8 cellular contexts compared by ENCODE assay signal in the genomic region with DNA sequence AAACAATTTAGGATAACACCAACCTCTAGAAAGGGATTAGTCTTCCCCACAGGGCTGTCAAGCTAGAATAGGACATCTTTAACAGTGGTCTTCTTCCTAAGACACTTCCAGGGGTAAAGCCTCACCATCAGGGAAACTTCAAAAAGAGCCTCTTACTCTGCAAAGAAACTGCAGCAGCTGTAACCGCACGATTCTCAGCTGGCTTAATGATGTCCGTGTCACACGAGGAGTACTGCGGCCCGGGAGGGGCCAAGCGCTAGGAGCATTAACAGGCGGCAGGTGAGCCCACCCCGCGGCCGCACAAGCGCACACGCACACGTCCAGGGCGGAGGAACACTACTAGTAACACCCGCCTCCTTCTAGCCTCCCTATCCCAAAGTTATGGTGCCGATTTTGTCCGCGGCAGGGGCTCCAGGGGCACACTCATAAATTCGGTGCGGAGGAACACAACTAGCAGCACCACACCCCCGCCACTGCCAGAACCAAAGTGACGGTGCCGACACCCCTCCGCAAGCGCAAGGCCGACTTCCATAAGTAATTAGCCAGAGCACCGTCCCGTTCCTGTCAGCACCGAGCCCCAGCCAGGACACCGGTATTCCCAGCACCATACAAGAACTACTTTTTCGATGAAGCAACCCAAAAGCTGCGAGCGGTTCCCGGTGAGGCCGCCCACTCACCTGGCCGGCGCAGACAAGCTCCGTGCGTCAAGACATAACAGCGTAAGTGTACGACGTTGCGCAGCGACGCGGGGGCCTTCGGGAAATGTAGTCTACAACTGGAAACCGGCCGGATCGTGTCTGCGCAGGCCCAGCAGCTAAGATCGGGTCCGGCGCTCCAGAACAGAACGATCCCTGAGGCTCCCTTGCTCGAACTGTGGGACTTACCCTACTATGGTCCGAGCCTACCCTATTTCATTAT. TPM values are rescaled to one million over a fixed set of nuclear protein-coding genes. Genes with fewer than 3 reads are reported as not detected.
DNase-seq lines count a peak whose midpoint lies in the region; ATAC-seq, FAIRE-seq and TF ChIP-seq lines count a peak whose summit lies in the region.

A gene (plus strand): TSS at position 813 of the 918 bp plus-strand sequence. CDS start 3,572 bp downstream, outside the sequence.
A gene (minus strand): TSS at position 729 of the 918 bp plus-strand sequence. CDS start 8,116 bp downstream, outside the sequence.

- peak within 1 kb of the TSS; percentile 70 to 96 (median 88) for H3K4me3 ChIP-seq in HepG2 (replicated peaks in 1 of 3; ENCODE audit: insufficient read depth in 1 of 3, low read depth in 2 of 3, low read length in 3 of 3)

- no peak for TF ChIP-seq CTCF in HepG2 (CRISPR knock-in tag; IDR thresholded peaks at IDR 0.05)

- peaks cover 31% of the 10 kb centered on the region for H3K4me1 Mint-ChIP-seq in activated CD4-positive, alpha-beta memory T cell treated with anti-CD3 and anti-CD28 coated beads for 36 hours (ENCODE audit: low read depth)

- TF ChIP-seq RAD21 in HepG2 (CRISPR knock-in tag; IDR thresholded peaks at IDR 0.05) = no peak

- DNase-seq in Ammon's horn (ENCODE audit: low spot score) (peak; percentile 97), GM19238 (ENCODE audit: insufficient read length, low spot score) (peak; percentile 70), NCI-H526 (lab: John Stamatoyannopoulos, UW) (peak; percentile 95 to 98), dermis microvascular lymphatic vessel endothelial cell (ENCODE audit: low read depth in 2 of 2) (peak; percentile 86 to 94), HepG2 (ENCODE audit: low spot score) (peak; percentile 90)
- peak; percentile 96 for DNase-seq in activated CD4-positive, alpha-beta memory T cell treated with anti-CD3 and anti-CD28 coated beads for 36 hours
- DNase-seq in stimulated activated CD4-positive, alpha-beta T cell treated with anti-CD3 and anti-CD28 coated beads, Interleukin-2, amount 100 ng/mL, for 48 hours = peak; percentile 82 to 83

- WGBS in HepG2 (ENCODE audit: low lambda C conversion rate) = 0% methylated on average over 1 of the region's 58 CpGs

- ATAC-seq in HG03442 (IDR thresholded peaks at IDR 0.05; ENCODE audit: unreplicated experiment) (peak; percentile 94), HepG2 (peak; percentile 99)

- in situ Hi-C loops in HepG2 (cut with HindIII; ENCODE audit: extremely low pct_ligation_motif_present, low pct_unique_long_range_greater_than_20kb) = no loop called here

- BruUV-seq in HepG2 (replicated peaks; lab: Mats Ljungman, UMichigan) = TSS peak; percentile 66

- H3K4me3 Mint-ChIP-seq in activated CD4-positive, alpha-beta memory T cell treated with anti-CD3 and anti-CD28 coated beads for 36 hours = peak within 1 kb of the TSS; percentile 86

- H3K9me3 Mint-ChIP-seq in activated CD4-positive, alpha-beta memory T cell treated with anti-CD3 and anti-CD28 coated beads for 36 hours = peaks cover 16% of the 10 kb centered on the region

- CTCF ChIA-PET in activated CD4-positive, alpha-beta memory T cell treated with anti-CD3 and anti-CD28 coated beads for 36 hours (lab: Charles Lee) = interaction anchor here (0.6 to 2.1 kb wide), 8 partner anchors 43 to 621 kb away, joined by 3 to 5 read pairs (median 4); a partner anchor contains a TSS
- CTCF ChIA-PET in HepG2 (lab: Yijun Ruan, JAX; ENCODE audit: low intra/inter-chr PET ratio, low total read pairs) = no interaction called here

- no peaks in the 10 kb centered on the region for H4K20me1 ChIP-seq in HepG2 (ENCODE audit: insufficient read depth, low read length)

- POLR2A ChIA-PET in activated CD4-positive, alpha-beta memory T cell treated with anti-CD3 and anti-CD28 coated beads for 36 hours (lab: Charles Lee) = interaction anchor here (0.5 to 2.0 kb wide), 17 partner anchors 15 to 1380 kb away, joined by 3 to 9 read pairs (median 4); a partner anchor contains a TSS
- POLR2A ChIA-PET in HepG2 (lab: Yijun Ruan, JAX) = interaction anchor here (0.7 to 1.9 kb wide), 19 partner anchors 58 to 1216 kb away, joined by 3 to 11 read pairs (median 4); a partner anchor contains a TSS

- H3K27ac Mint-ChIP-seq in activated CD4-positive, alpha-beta memory T cell treated with anti-CD3 and anti-CD28 coated beads for 36 hours = peak within 1 kb of the TSS; percentile 100

- H3K36me3 ChIP-seq in HepG2 (replicated peaks in 1 of 2; ENCODE audit: control insufficient read depth in 1 of 2, insufficient read depth in 2 of 2, low read length in 2 of 2) = no peaks in the 10 kb centered on the region

- H3K27ac ChIP-seq in HepG2 (ENCODE audit: extremely low read length, insufficient read depth, low read length) = peak within 1 kb of the TSS; percentile 73

- peak; percentile 83 for FAIRE-seq in HepG2 (lab: Jason Lieb, UNC)

- peaks cover 14% of the 10 kb centered on the region; the same call in 1 of the 2 replicates for H3K4me1 ChIP-seq in HepG2 (ENCODE audit: insufficient read depth, low read length)

- peak within 1 kb of the TSS; percentile 93 for H3K4me2 ChIP-seq in HepG2 (ENCODE audit: low read depth, low read length)

- H2AFZ ChIP-seq in HepG2 (ENCODE audit: low read length) = peak within 1 kb of the TSS; percentile 90

- intact Hi-C loops in activated CD4-positive, alpha-beta memory T cell treated with anti-CD3 and anti-CD28 coated beads for 36 hours (cut with micrococcal nuclease) = loop anchor here (1.0 to 10.0 kb wide), 8 partner anchors 88 to 1380 kb away; a partner anchor contains a TSS
- intact Hi-C loops in HepG2 (cut with micrococcal nuclease; ENCODE audit: unreplicated experiment) = loop anchor here (2.0 to 5.0 kb wide), 2 partner anchors 63 to 128 kb away; a partner anchor contains a TSS

- H3K79me2 ChIP-seq in HepG2 (ENCODE audit: insufficient read depth, low read length) = no peaks in the 10 kb centered on the region

- H3K9ac ChIP-seq in HepG2 (ENCODE audit: insufficient read depth, low read depth, low read length) = peak within 1 kb of the TSS; percentile 71

- peaks cover 38% of the 10 kb centered on the region for H3K36me3 Mint-ChIP-seq in activated CD4-positive, alpha-beta memory T cell treated with anti-CD3 and anti-CD28 coated beads for 36 hours

- peak; percentile 48 to 57 for TF ChIP-seq POLR2A in HepG2 (IDR thresholded peaks at IDR 0.05; ENCODE audit: insufficient read depth in 1 of 2, low read depth in 2 of 2, low read length in 2 of 2)

- no peaks in the 10 kb centered on the region for H3K27me3 Mint-ChIP-seq in activated CD4-positive, alpha-beta memory T cell treated with anti-CD3 and anti-CD28 coated beads for 36 hours

- TF ChIP-seq EP300 in HepG2 (IDR thresholded peaks at IDR 0.05; ENCODE audit: low read depth in 2 of 2, low read length in 2 of 2) (no peak), HepG2 (CRISPR knock-in tag; IDR thresholded peaks at IDR 0.05; ENCODE audit: borderline replicate concordance) (no peak)

- H3K27me3 ChIP-seq in HepG2 (ENCODE audit: control insufficient read depth in 1 of 2, insufficient read depth in 2 of 2, low read length in 2 of 2) = no peaks in the 10 kb centered on the region; a peak in 1 of 5 replicates

- peaks cover 12% of the 10 kb centered on the region; the same call in 1 of the 2 replicates for H3K9me3 ChIP-seq in HepG2 (ENCODE audit: low read length)

RNA-seq across cellular contexts. Expression of the first gene that starts in this region (rescaled TPM):
- total RNA-seq in activated CD4-positive, alpha-beta memory T cell treated with anti-CD3 and anti-CD28 coated beads for 36 hours = 1 to 10 TPM in 1 of 2 experiments, under 1 TPM in 1; 0.86 to 1.1 TPM
- total RNA-seq in dermis microvascular lymphatic vessel endothelial cell = 0.13 and 0.51 TPM in 2 replicates
- 0.21 and 0.40 TPM in 2 replicates for total RNA-seq in HepG2 (2016; rRNA removed; fragmentation: Illumina TruSeq; extraction: Trizol)
- not detected in 2 replicates for total RNA-seq in HepG2 (2016; cell fraction: cytosol; rRNA removed; fragmentation: Illumina TruSeq; extraction: Trizol; ENCODE audit: low read depth)
- 0.48 and 0.54 TPM in 2 replicates for total RNA-seq in HepG2 (2016; cell fraction: insoluble cytoplasmic fraction; rRNA removed; fragmentation: Illumina TruSeq; extraction: Trizol)
- total RNA-seq in HepG2 (2016; cell fraction: membrane; rRNA removed; fragmentation: Illumina TruSeq; extraction: Trizol) = 0.14 and 0.37 TPM in 2 replicates
- 0.43 and 0.75 TPM in 2 replicates for total RNA-seq in HepG2 (2016; cell fraction: nucleus; rRNA removed; fragmentation: Illumina TruSeq; extraction: Trizol)
- polyA plus RNA-seq in HepG2 (2011; rRNA removed) = 0.21 and 0.47 TPM in 2 replicates
- 0.15 and 0.41 TPM in 2 replicates for polyA plus RNA-seq in HepG2 (2011; cell fraction: cytosol; rRNA removed)
- 0.37 and 1.1 TPM in 2 replicates for polyA plus RNA-seq in HepG2 (2011; cell fraction: nucleus; rRNA removed)
- 0.72 and 0.75 TPM in 2 replicates for polyA plus RNA-seq in HepG2 (2012)
- polyA plus RNA-seq in HepG2 (2016; cell fraction: cytosol; fragmentation: Illumina TruSeq; extraction: Trizol; ENCODE audit: low read depth) = 0.06 TPM in 1 of 2 replicates, not detected in the other
- polyA plus RNA-seq in HepG2 (2016; cell fraction: insoluble cytoplasmic fraction; fragmentation: Illumina TruSeq; extraction: Trizol; ENCODE audit: low read depth) = 0.24 and 0.97 TPM in 2 replicates
- 0.07 TPM in 1 of 2 replicates, not detected in the other for polyA plus RNA-seq in HepG2 (2016; cell fraction: membrane; fragmentation: Illumina TruSeq; extraction: Trizol; ENCODE audit: low read depth)
- polyA plus RNA-seq in HepG2 (2016; cell fraction: nucleus; fragmentation: Illumina TruSeq; extraction: Trizol; ENCODE audit: insufficient read depth, low read depth) = 0.63 and 0.87 TPM in 2 replicates
- polyA minus RNA-seq in HepG2 (2011; rRNA and poly(A)+ RNA removed; ENCODE audit: low replicate concordance) = 0.12 and 0.32 TPM in 2 replicates
- polyA minus RNA-seq in HepG2 (2011; cell fraction: cytosol; rRNA and poly(A)+ RNA removed) = not detected in 2 replicates
- polyA minus RNA-seq in HepG2 (2011; cell fraction: nucleus; rRNA and poly(A)+ RNA removed) = 0.52 and 0.87 TPM in 2 replicates

RNA-seq across cellular contexts. Expression of the second gene that starts in this region (rescaled TPM):
- 1 to 10 TPM; 2.7 to 4.0 TPM for total RNA-seq in activated CD4-positive, alpha-beta memory T cell treated with anti-CD3 and anti-CD28 coated beads for 36 hours
- total RNA-seq in dermis microvascular lymphatic vessel endothelial cell (1.3 and 1.8 TPM in 2 replicates), HepG2 (2016; rRNA removed; fragmentation: Illumina TruSeq; extraction: Trizol) (1.9 and 4.0 TPM in 2 replicates)
- 1.5 and 2.1 TPM in 2 replicates for total RNA-seq in HepG2 (2016; cell fraction: cytosol; rRNA removed; fragmentation: Illumina TruSeq; extraction: Trizol; ENCODE audit: low read depth)
- 2.9 and 3.0 TPM in 2 replicates for total RNA-seq in HepG2 (2016; cell fraction: insoluble cytoplasmic fraction; rRNA removed; fragmentation: Illumina TruSeq; extraction: Trizol)
- total RNA-seq in HepG2 (2016; cell fraction: membrane; rRNA removed; fragmentation: Illumina TruSeq; extraction: Trizol) = 1.7 and 2.0 TPM in 2 replicates
- total RNA-seq in HepG2 (2016; cell fraction: nucleus; rRNA removed; fragmentation: Illumina TruSeq; extraction: Trizol) = 2.9 and 3.0 TPM in 2 replicates
- 1.3 and 1.6 TPM in 2 replicates for polyA plus RNA-seq in HepG2 (2011; rRNA removed)
- polyA plus RNA-seq in HepG2 (2011; cell fraction: cytosol; rRNA removed) = 0.35 and 3.4 TPM in 2 replicates
- 1.6 and 2.5 TPM in 2 replicates for polyA plus RNA-seq in HepG2 (2011; cell fraction: nucleus; rRNA removed)
- 1.9 and 2.3 TPM in 2 replicates for polyA plus RNA-seq in HepG2 (2012)
- polyA plus RNA-seq in HepG2 (2016; cell fraction: cytosol; fragmentation: Illumina TruSeq; extraction: Trizol; ENCODE audit: low read depth) = 0.14 and 0.16 TPM in 2 replicates
- polyA plus RNA-seq in HepG2 (2016; cell fraction: insoluble cytoplasmic fraction; fragmentation: Illumina TruSeq; extraction: Trizol; ENCODE audit: low read depth) = 1.8 and 1.9 TPM in 2 replicates
- polyA plus RNA-seq in HepG2 (2016; cell fraction: membrane; fragmentation: Illumina TruSeq; extraction: Trizol; ENCODE audit: low read depth) = 0.49 and 0.65 TPM in 2 replicates
- 3.9 and 5.1 TPM in 2 replicates for polyA plus RNA-seq in HepG2 (2016; cell fraction: nucleus; fragmentation: Illumina TruSeq; extraction: Trizol; ENCODE audit: insufficient read depth, low read depth)
- 2.5 and 5.2 TPM in 2 replicates for polyA minus RNA-seq in HepG2 (2011; rRNA and poly(A)+ RNA removed; ENCODE audit: low replicate concordance)
- polyA minus RNA-seq in HepG2 (2011; cell fraction: cytosol; rRNA and poly(A)+ RNA removed) = 1.4 and 1.5 TPM in 2 replicates
- 4.2 and 8.8 TPM in 2 replicates for polyA minus RNA-seq in HepG2 (2011; cell fraction: nucleus; rRNA and poly(A)+ RNA removed)

Comparison
In these comparisons a context has a peak if more than half of its experiments do, and no peak if none do; other contexts are left out.
1. Peak in every context shown above with its lines: DNase-seq, ATAC-seq, H3K4me3 ChIP-seq and H3K27ac ChIP-seq.